In the genomic region with DNA sequence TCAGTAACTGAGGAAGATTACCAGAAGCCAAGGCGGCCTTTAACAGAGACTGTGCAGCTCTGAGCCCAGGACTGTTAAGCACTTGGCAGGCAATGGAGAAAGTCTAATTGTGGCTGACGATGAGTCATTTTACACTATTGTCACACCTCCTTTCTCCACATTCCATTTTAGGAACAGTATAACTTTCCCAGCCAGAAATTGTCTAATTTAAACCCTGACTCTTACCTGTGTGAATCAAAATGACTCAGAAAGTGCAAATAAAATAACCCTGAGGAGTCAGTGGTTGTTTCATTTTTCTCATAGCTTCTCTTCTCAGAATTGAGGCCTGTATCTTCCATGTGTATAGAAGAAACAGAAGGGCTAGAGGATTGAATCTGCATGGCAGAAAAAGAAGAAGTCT, we compare ENCODE assay signal across 9 cellular contexts. TPM values are rescaled to one million over a fixed set of nuclear protein-coding genes. Genes with fewer than 3 reads are reported as not detected.
DNase-seq lines count a peak whose midpoint lies in the region; ATAC-seq and TF ChIP-seq lines count a peak whose summit lies in the region.
"Had no signal": no experiment of that assay in that cellular context is flagged by ENCODE, and none has a peak within 500 bp of the region (broad histone marks: within the 10 kb centered on the region; RNA-seq: fewer than 3 reads in every experiment).

No MANE protein-coding gene starts in this region.

- no peak overlapping the region for H3K27ac Mint-ChIP-seq in CD4-positive, alpha-beta memory T cell

- no peaks in the 10 kb centered on the region for H3K4me1 Mint-ChIP-seq in CD4-positive, alpha-beta memory T cell

- ATAC-seq in Right ventricle myocardium superior (ENCODE audit: poor library complexity) (peak; percentile 98), aorta (ENCODE audit: low FRiP score) (peak; percentile 52)

- H3K4me1 ChIP-seq in right atrium auricular region (peaks cover 0 to 5% of the 10 kb centered on the region in 2 donors), aorta (ENCODE audit: control insufficient read depth in 1 of 2, insufficient read depth in 2 of 2, low read length in 2 of 2) (no peaks in the 10 kb centered on the region)
- no peaks in the 10 kb centered on the region for H3K4me1 ChIP-seq in CD4-positive, alpha-beta memory T cell (ENCODE audit: insufficient read depth, low read length)
- H3K4me1 ChIP-seq: BLaER1 treated with 17β-estradiol and CSF1 and Interleukin-3, amounts not matched to agents 10 nM and 100 nM had no signal

- H3K4me3 ChIP-seq in right atrium auricular region: no peak overlapping the region
- no peak overlapping the region for H3K4me3 ChIP-seq in MG63
- no peak overlapping the region for H3K4me3 ChIP-seq in fibroblast of mammary gland (ENCODE audit: control insufficient read depth, low read depth, low read length)
- H3K4me3 ChIP-seq in aorta (ENCODE audit: low read length in 2 of 2): no peak overlapping the region
- H3K4me3 ChIP-seq in CD4-positive, alpha-beta memory T cell (ENCODE audit: low read length in 2 of 2): no peak overlapping the region
- H3K4me3 ChIP-seq: BLaER1 treated with 17β-estradiol and CSF1 and Interleukin-3, amounts not matched to agents 10 nM and 100 nM had no signal

- intact Hi-C loops in Right ventricle myocardium superior (cut with DNase I): no loop called here
- intact Hi-C loops in aorta (cut with DNase I): no loop called here
- intact Hi-C loops in CD4-positive, alpha-beta memory T cell (cut with micrococcal nuclease): no loop called here

- CTCF ChIA-PET in CD4-positive, alpha-beta memory T cell (lab: Charles Lee; ENCODE audit: partially characterized antibody): no interaction called here

- POLR2A ChIA-PET in CD4-positive, alpha-beta memory T cell (lab: Charles Lee; ENCODE audit: partially characterized antibody): no interaction called here

- no peak for DNase-seq in Right ventricle myocardium superior
- no peak for DNase-seq in right atrium auricular region (ENCODE audit: low spot score)
- DNase-seq in MG63: peak; percentile 71
- peak; percentile 36 for DNase-seq in fibroblast of mammary gland (ENCODE audit: low read depth)
- DNase-seq in aorta: no peak
- no peak for DNase-seq in RPMI8226
- no peak for DNase-seq in CD4-positive, alpha-beta memory T cell
- DNase-seq in NCI-H2107 (lab: John Stamatoyannopoulos, UW): no peak

- no peaks in the 10 kb centered on the region for H3K9me3 ChIP-seq in right atrium auricular region
- H3K9me3 ChIP-seq in MG63: peaks cover 3% of the 10 kb centered on the region; the same call in 1 of the 2 replicates
- no peaks in the 10 kb centered on the region for H3K9me3 ChIP-seq in aorta (ENCODE audit: control insufficient read depth, low read length)
- H3K9me3 ChIP-seq in CD4-positive, alpha-beta memory T cell (ENCODE audit: control insufficient read depth in 1 of 2, low read length in 2 of 2): no peaks in the 10 kb centered on the region
- H3K9me3 ChIP-seq: BLaER1 treated with 17β-estradiol and CSF1 and Interleukin-3, amounts not matched to agents 10 nM and 100 nM had no signal

- H3K27me3 Mint-ChIP-seq in CD4-positive, alpha-beta memory T cell: no peaks in the 10 kb centered on the region

- H3K27me3 ChIP-seq in right atrium auricular region: no peaks in the 10 kb centered on the region
- no peaks in the 10 kb centered on the region for H3K27me3 ChIP-seq in MG63
- H3K27me3 ChIP-seq in aorta (ENCODE audit: control insufficient read depth in 1 of 2, insufficient read depth in 2 of 2, low read length in 1 of 2): no peaks in the 10 kb centered on the region
- no peaks in the 10 kb centered on the region for H3K27me3 ChIP-seq in CD4-positive, alpha-beta memory T cell (ENCODE audit: insufficient read depth, low read length)
- H3K27me3 ChIP-seq: BLaER1 treated with 17β-estradiol and CSF1 and Interleukin-3, amounts not matched to agents 10 nM and 100 nM had no signal

- peak overlapping the region in 1 of 2 donors; percentile 63 for H3K27ac ChIP-seq in right atrium auricular region
- no peak overlapping the region for H3K27ac ChIP-seq in aorta (ENCODE audit: low read depth in 1 of 2, low read length in 2 of 2)
- H3K27ac ChIP-seq in CD4-positive, alpha-beta memory T cell (ENCODE audit: low read depth, low read length): no peak overlapping the region
- H3K27ac ChIP-seq: BLaER1 treated with 17β-estradiol and CSF1 and Interleukin-3, amounts not matched to agents 10 nM and 100 nM had no signal

- no peaks in the 10 kb centered on the region for H3K36me3 Mint-ChIP-seq in CD4-positive, alpha-beta memory T cell

- H3K9me3 Mint-ChIP-seq in CD4-positive, alpha-beta memory T cell: peaks cover 0 to 2% (median 0%) of the 10 kb centered on the region in 8 donors

- H3K36me3 ChIP-seq in right atrium auricular region (no peaks in the 10 kb centered on the region), MG63 (no peaks in the 10 kb centered on the region), aorta (ENCODE audit: control insufficient read depth in 1 of 2, insufficient read depth in 2 of 2, low read length in 1 of 2) (no peaks in the 10 kb centered on the region)
- H3K36me3 ChIP-seq in CD4-positive, alpha-beta memory T cell (ENCODE audit: insufficient read depth, low read length): no peaks in the 10 kb centered on the region
- H3K36me3 ChIP-seq: BLaER1 treated with 17β-estradiol and CSF1 and Interleukin-3, amounts not matched to agents 10 nM and 100 nM had no signal

- TF ChIP-seq CTCF in right atrium auricular region (IDR thresholded peaks at IDR 0.05) (no peak), fibroblast of mammary gland (conservative IDR thresholded peaks at IDR 0.05; ENCODE audit: control insufficient read depth, insufficient read depth, low read depth, low read length) (no peak)

- H3K4me3 Mint-ChIP-seq in CD4-positive, alpha-beta memory T cell: no peak overlapping the region

- WGBS in aorta, 2 donors: 21 to 27% methylated on average over 2 of the region's 2 CpGs

RNA-seq across cellular contexts. Expression of gene OPN5, which starts 40.0 kb away (rescaled TPM):
- not detected for total RNA-seq in Right ventricle myocardium superior
- total RNA-seq in right atrium auricular region: not detected
- total RNA-seq in MG63 (2014; rRNA removed; shearing (Covaris generic); ENCODE audit: low replicate concordance): not detected in 2 replicates
- not detected for total RNA-seq in aorta
- polyA plus RNA-seq in aorta: not detected
- total RNA-seq in CD4-positive, alpha-beta memory T cell: not detected
- polyA plus RNA-seq in CD4-positive, alpha-beta memory T cell: not detected

RNA-seq across cellular contexts. Expression of gene ADGRF4, which starts 43.4 kb away (rescaled TPM):
- total RNA-seq in Right ventricle myocardium superior (not detected), right atrium auricular region (under 1 TPM in 1 of 2 donors, not detected in 1; 0.86 TPM), aorta (not detected)
- total RNA-seq in MG63 (2014; rRNA removed; shearing (Covaris generic); ENCODE audit: low replicate concordance): 0.79 and 2.2 TPM in 2 replicates
- not detected for polyA plus RNA-seq in aorta
- total RNA-seq in CD4-positive, alpha-beta memory T cell: not detected
- polyA plus RNA-seq in CD4-positive, alpha-beta memory T cell: not detected

Comparison
In these comparisons a context has a peak if more than half of its experiments do, and no peak if none do; other contexts are left out.
1. DNase-seq: peak in MG63 (single experiment) and fibroblast of mammary gland (single experiment); none in Right ventricle myocardium superior (single experiment), right atrium auricular region (single experiment), aorta (0 of 2), RPMI8226 (single experiment), CD4-positive, alpha-beta memory T cell (0 of 5) and NCI-H2107 (single experiment).